In the genomic region with DNA sequence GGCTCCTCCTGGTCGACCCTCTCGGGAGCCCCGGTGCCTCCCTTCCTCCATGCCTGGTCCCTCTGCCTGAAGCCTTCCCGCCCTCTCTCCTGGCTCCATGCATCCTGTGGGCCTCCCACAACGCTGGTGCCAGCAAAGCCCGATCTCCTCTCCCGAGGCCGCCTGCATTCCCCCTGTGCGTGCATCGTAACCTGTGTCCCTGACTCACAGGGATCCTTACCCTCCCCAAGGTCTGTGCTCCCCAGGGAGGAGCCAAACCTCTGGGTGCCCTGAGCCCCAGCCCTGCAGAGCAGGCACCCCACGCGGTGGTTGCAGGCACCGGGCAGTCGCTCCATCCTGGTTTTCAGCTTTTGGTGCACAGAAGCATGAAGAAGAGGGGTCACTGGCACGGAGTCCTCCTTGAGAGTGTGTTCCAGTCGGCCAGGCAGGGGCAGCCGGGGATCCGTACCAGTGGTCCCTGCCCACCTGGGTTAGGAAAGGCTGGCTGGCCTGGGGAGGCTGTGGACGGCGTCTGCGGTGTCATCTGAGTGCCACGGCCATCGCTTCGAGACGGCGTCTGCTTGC, we compare ENCODE assay signal across 1 cellular context.
TF ChIP-seq lines count a peak whose summit lies in the region.

No MANE protein-coding gene starts in this region.

TF ChIP-seq in GM12878, 131 proteins besides CTCF, POLR2A, EP300 and RAD21:
- TF ChIP-seq CBX5 (IDR thresholded peaks at IDR 0.05; ENCODE audit: low read depth), result no peak
- TF ChIP-seq KAT2A (conservative IDR thresholded peaks at IDR 0.05; ENCODE audit: control insufficient read depth, low read depth, low read length), result no peak
- TF ChIP-seq MYC (IDR thresholded peaks at IDR 0.05; ENCODE audit: insufficient read depth, insufficient read length, insufficient replicate concordance, low read length, severe bottlenecking), result no peak
- TF ChIP-seq CEBPB (IDR thresholded peaks at IDR 0.05; ENCODE audit: borderline replicate concordance in 1 of 2, low read depth in 2 of 2, low read length in 2 of 2), result no peak
- TF ChIP-seq ZNF384 (IDR thresholded peaks at IDR 0.05; ENCODE audit: borderline replicate concordance, low read depth, low read length), result no peak
- TF ChIP-seq JUNB (IDR thresholded peaks at IDR 0.05), result no peak
